In the genomic region with DNA sequence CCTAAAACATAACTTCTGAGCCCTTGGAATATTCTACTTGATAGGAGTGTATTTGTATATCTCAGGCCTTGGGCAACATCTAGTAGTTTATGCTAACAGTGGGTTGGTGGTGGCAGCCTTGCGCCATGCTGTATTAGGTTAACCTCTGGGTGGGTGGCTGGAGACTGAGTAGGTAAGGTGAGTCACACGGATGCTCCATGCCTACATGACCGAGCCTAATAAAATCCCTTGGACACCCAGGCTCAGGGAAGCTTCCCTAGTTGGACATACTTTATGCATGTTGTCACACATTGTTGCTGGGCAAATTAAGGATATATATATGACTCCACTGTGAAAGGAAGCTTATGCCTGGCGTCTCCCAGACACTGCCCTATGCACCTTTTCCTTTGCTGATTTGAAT, we compare ENCODE assay signal across 15 cellular contexts. TPM values are rescaled to one million over a fixed set of nuclear protein-coding genes. Genes with fewer than 3 reads are reported as not detected.
DNase-seq lines count a peak whose midpoint lies in the region; ATAC-seq, FAIRE-seq and TF ChIP-seq lines count a peak whose summit lies in the region.
"Had no signal": no experiment of that assay in that cellular context is flagged by ENCODE, and none has a peak within 500 bp of the region (broad histone marks: within the 10 kb centered on the region; RNA-seq: fewer than 3 reads in every experiment).

No MANE protein-coding gene starts in this region.

- POLR2A ChIA-PET in HepG2 (lab: Yijun Ruan, JAX) = no interaction called here

- no peak overlapping the region for H3K4me2 ChIP-seq in HepG2 (ENCODE audit: low read depth, low read length)

- intact Hi-C loops in HepG2 (cut with micrococcal nuclease; ENCODE audit: unreplicated experiment) = no loop called here
- intact Hi-C loops in right lobe of liver (cut with DNase I) = no loop called here

- no peak for TF ChIP-seq CTCF in HepG2 (CRISPR knock-in tag; IDR thresholded peaks at IDR 0.05)
- TF ChIP-seq CTCF in right lobe of liver (IDR thresholded peaks at IDR 0.05) = no peak
- TF ChIP-seq CTCF in foreskin fibroblast (IDR thresholded peaks at IDR 0.05; ENCODE audit: low read depth, low read length) = no peak

- no peak for TF ChIP-seq RAD21 in HepG2 (CRISPR knock-in tag; IDR thresholded peaks at IDR 0.05)

- no peak overlapping the region for H2AFZ ChIP-seq in HepG2 (ENCODE audit: low read length)

- H3K27ac ChIP-seq in HepG2 (ENCODE audit: extremely low read length, insufficient read depth, low read length) (no peak overlapping the region), right lobe of liver (no peak overlapping the region)
- H3K27ac ChIP-seq: gastrocnemius medialis, pancreas, stomach had no signal

- 19% methylated on average over 4 of the region's 4 CpGs for WGBS in HepG2 (ENCODE audit: low lambda C conversion rate)
- 66% methylated on average over 4 of the region's 4 CpGs for WGBS in right lobe of liver (ENCODE audit: insufficient coverage, low coverage, low lambda C conversion rate, missing lambda C conversion rate)

- H3K27me3 ChIP-seq in HepG2 (ENCODE audit: control insufficient read depth in 1 of 2, insufficient read depth in 2 of 2, low read length in 2 of 2) (no peaks in the 10 kb centered on the region), right lobe of liver (no peaks in the 10 kb centered on the region)
- H3K27me3 ChIP-seq: gastrocnemius medialis, pancreas, stomach had no signal

- H3K9me3 ChIP-seq in HepG2 (ENCODE audit: low read length) (no peaks in the 10 kb centered on the region), right lobe of liver (no peaks in the 10 kb centered on the region)
- H3K9me3 ChIP-seq: gastrocnemius medialis, pancreas, stomach had no signal

- no TSS peak for BruUV-seq in HepG2 (replicated peaks; lab: Mats Ljungman, UMichigan)

- peaks cover 18% of the 10 kb centered on the region for H3K4me1 ChIP-seq in HepG2 (ENCODE audit: insufficient read depth, low read length)
- H3K4me1 ChIP-seq in right lobe of liver = peaks cover 0 to 1% (median 0%) of the 10 kb centered on the region in 4 donors
- H3K4me1 ChIP-seq: gastrocnemius medialis had no signal

- DNase-seq in HepG2 (ENCODE audit: low spot score) (peak; percentile 14), right lobe of liver (no peak), SW 1271 (lab: John Stamatoyannopoulos, UW) (peak; percentile 74 to 82), foreskin fibroblast (peak; percentile 94 to 95), NCI-H82 (lab: John Stamatoyannopoulos, UW) (no peak), SHP77 (lab: John Stamatoyannopoulos, UW) (no peak), ureter (ENCODE audit: low spot score) (no peak)
- DNase-seq: gastrocnemius medialis; NCI-H446; Right ventricle myocardium superior; stimulated activated CD4-positive, alpha-beta T cell treated with anti-CD3 and anti-CD28 coated beads, Interleukin-2, amount 100 ng/mL, for 48 hours; stomach had no signal

- TF ChIP-seq EP300 in HepG2 (IDR thresholded peaks at IDR 0.05; ENCODE audit: low read depth in 2 of 2, low read length in 2 of 2) (no peak), HepG2 (CRISPR knock-in tag; IDR thresholded peaks at IDR 0.05; ENCODE audit: borderline replicate concordance) (no peak)

- ATAC-seq in HepG2 = no peak
- no peak for ATAC-seq in right lobe of liver
- no peak for ATAC-seq in GM21529 (IDR thresholded peaks at IDR 0.05; ENCODE audit: unreplicated experiment)
- ATAC-seq: gastrocnemius medialis, pancreas had no signal

- CTCF ChIA-PET in HepG2 (lab: Yijun Ruan, JAX; ENCODE audit: low intra/inter-chr PET ratio, low total read pairs) = no interaction called here

- H4K20me1 ChIP-seq in HepG2 (ENCODE audit: insufficient read depth, low read length) = peaks cover 6% of the 10 kb centered on the region; the same call in 1 of the 2 replicates

- TF ChIP-seq POLR2A in HepG2 (IDR thresholded peaks at IDR 0.05; ENCODE audit: insufficient read depth in 1 of 2, low read depth in 2 of 2, low read length in 2 of 2) = no peak
- TF ChIP-seq POLR2A in right lobe of liver (IDR thresholded peaks at IDR 0.05) = no peak

- in situ Hi-C loops in HepG2 (cut with HindIII; ENCODE audit: extremely low pct_ligation_motif_present, low pct_unique_long_range_greater_than_20kb) = no loop called here

- H3K4me3 ChIP-seq in HepG2 (replicated peaks in 1 of 3; ENCODE audit: insufficient read depth in 1 of 3, low read depth in 2 of 3, low read length in 3 of 3) (no peak overlapping the region), right lobe of liver (no peak overlapping the region), foreskin fibroblast (ENCODE audit: low read depth in 1 of 2, low read length in 2 of 2) (no peak overlapping the region)
- H3K4me3 ChIP-seq: gastrocnemius medialis, lung, pancreas, stomach had no signal

- no peak for FAIRE-seq in HepG2 (lab: Jason Lieb, UNC)
- FAIRE-seq: pancreas had no signal

- H3K79me2 ChIP-seq in HepG2 (ENCODE audit: insufficient read depth, low read length) = no peaks in the 10 kb centered on the region

- H3K36me3 ChIP-seq in HepG2 (replicated peaks in 1 of 2; ENCODE audit: control insufficient read depth in 1 of 2, insufficient read depth in 2 of 2, low read length in 2 of 2) (no peaks in the 10 kb centered on the region), right lobe of liver (no peaks in the 10 kb centered on the region)
- H3K36me3 ChIP-seq: gastrocnemius medialis, pancreas, stomach had no signal

- H3K9ac ChIP-seq in HepG2 (ENCODE audit: insufficient read depth, low read depth, low read length) = no peak overlapping the region

TF ChIP-seq in HepG2, 621 proteins besides CTCF, POLR2A, EP300 and RAD21 (continues in another document):
- TF ChIP-seq CBX2 (IDR thresholded peaks at IDR 0.05; ENCODE audit: low read depth, low read length) (no peak), CBX2 (CRISPR knock-in tag; IDR thresholded peaks at IDR 0.05; ENCODE audit: low read depth) (no peak)

RNA-seq across cellular contexts. Expression of a gene that starts 6.0 kb away (rescaled TPM):
- total RNA-seq in HepG2 (2016; rRNA removed; fragmentation: Illumina TruSeq; extraction: Trizol) (3.6 and 7.9 TPM in 2 replicates), right lobe of liver (10 to 100 TPM in 4 of 6 experiments, 1 to 10 TPM in 2; 8.9 to 12.7 (median 11.7) TPM), ureter (16.8 TPM)
- 6.4 and 7.1 TPM in 2 replicates for total RNA-seq in HepG2 (2016; cell fraction: cytosol; rRNA removed; fragmentation: Illumina TruSeq; extraction: Trizol; ENCODE audit: low read depth)
- total RNA-seq in HepG2 (2016; cell fraction: insoluble cytoplasmic fraction; rRNA removed; fragmentation: Illumina TruSeq; extraction: Trizol) = 3.1 and 7.2 TPM in 2 replicates
- 4.0 and 4.5 TPM in 2 replicates for total RNA-seq in HepG2 (2016; cell fraction: membrane; rRNA removed; fragmentation: Illumina TruSeq; extraction: Trizol)
- total RNA-seq in HepG2 (2016; cell fraction: nucleus; rRNA removed; fragmentation: Illumina TruSeq; extraction: Trizol) = 10.1 and 13.2 TPM in 2 replicates
- polyA plus RNA-seq in HepG2 (2011; rRNA removed) = 9.8 and 11.5 TPM in 2 replicates
- polyA plus RNA-seq in HepG2 (2011; cell fraction: cytosol; rRNA removed) = 9.4 and 11.5 TPM in 2 replicates
- 20.8 and 23.8 TPM in 2 replicates for polyA plus RNA-seq in HepG2 (2011; cell fraction: nucleus; rRNA removed)
- 7.9 and 10.4 TPM in 2 replicates for polyA plus RNA-seq in HepG2 (2012)
- polyA plus RNA-seq in HepG2 (2016; cell fraction: cytosol; fragmentation: Illumina TruSeq; extraction: Trizol; ENCODE audit: low read depth) = 1.2 and 1.8 TPM in 2 replicates
- 3.4 and 4.3 TPM in 2 replicates for polyA plus RNA-seq in HepG2 (2016; cell fraction: insoluble cytoplasmic fraction; fragmentation: Illumina TruSeq; extraction: Trizol; ENCODE audit: low read depth)
- polyA plus RNA-seq in HepG2 (2016; cell fraction: membrane; fragmentation: Illumina TruSeq; extraction: Trizol; ENCODE audit: low read depth) = 2.0 and 2.2 TPM in 2 replicates
- polyA plus RNA-seq in HepG2 (2016; cell fraction: nucleus; fragmentation: Illumina TruSeq; extraction: Trizol; ENCODE audit: insufficient read depth, low read depth) = 21.3 and 23.7 TPM in 2 replicates
- polyA minus RNA-seq in HepG2 (2011; rRNA and poly(A)+ RNA removed; ENCODE audit: low replicate concordance) = 40.2 and 95.0 TPM in 2 replicates
- polyA minus RNA-seq in HepG2 (2011; cell fraction: cytosol; rRNA and poly(A)+ RNA removed) = 9.5 and 9.9 TPM in 2 replicates
- polyA minus RNA-seq in HepG2 (2011; cell fraction: nucleus; rRNA and poly(A)+ RNA removed) = 24.1 and 29.1 TPM in 2 replicates

RNA-seq across cellular contexts. Expression of a gene that starts 30.2 kb away (rescaled TPM):
- total RNA-seq in HepG2 (2016; rRNA removed; fragmentation: Illumina TruSeq; extraction: Trizol) (118 and 194 TPM in 2 replicates), right lobe of liver (100 to 1,000 TPM; 134 to 207 (median 144) TPM), ureter (143 TPM)
- 89.6 and 109 TPM in 2 replicates for total RNA-seq in HepG2 (2016; cell fraction: cytosol; rRNA removed; fragmentation: Illumina TruSeq; extraction: Trizol; ENCODE audit: low read depth)
- total RNA-seq in HepG2 (2016; cell fraction: insoluble cytoplasmic fraction; rRNA removed; fragmentation: Illumina TruSeq; extraction: Trizol) = 120 and 181 TPM in 2 replicates
- total RNA-seq in HepG2 (2016; cell fraction: membrane; rRNA removed; fragmentation: Illumina TruSeq; extraction: Trizol) = 185 and 203 TPM in 2 replicates
- 159 and 179 TPM in 2 replicates for total RNA-seq in HepG2 (2016; cell fraction: nucleus; rRNA removed; fragmentation: Illumina TruSeq; extraction: Trizol)
- polyA plus RNA-seq in HepG2 (2011; rRNA removed) = 167 and 220 TPM in 2 replicates
- 151 and 187 TPM in 2 replicates for polyA plus RNA-seq in HepG2 (2011; cell fraction: cytosol; rRNA removed)
- polyA plus RNA-seq in HepG2 (2011; cell fraction: nucleus; rRNA removed) = 68.9 and 73.8 TPM in 2 replicates
- polyA plus RNA-seq in HepG2 (2012) = 149 and 242 TPM in 2 replicates
- polyA plus RNA-seq in HepG2 (2016; cell fraction: cytosol; fragmentation: Illumina TruSeq; extraction: Trizol; ENCODE audit: low read depth) = 230 and 315 TPM in 2 replicates
- 186 and 202 TPM in 2 replicates for polyA plus RNA-seq in HepG2 (2016; cell fraction: insoluble cytoplasmic fraction; fragmentation: Illumina TruSeq; extraction: Trizol; ENCODE audit: low read depth)
- 266 and 311 TPM in 2 replicates for polyA plus RNA-seq in HepG2 (2016; cell fraction: membrane; fragmentation: Illumina TruSeq; extraction: Trizol; ENCODE audit: low read depth)
- polyA plus RNA-seq in HepG2 (2016; cell fraction: nucleus; fragmentation: Illumina TruSeq; extraction: Trizol; ENCODE audit: insufficient read depth, low read depth) = 443 and 455 TPM in 2 replicates
- polyA minus RNA-seq in HepG2 (2011; rRNA and poly(A)+ RNA removed; ENCODE audit: low replicate concordance) = 133 and 182 TPM in 2 replicates
- 108 and 113 TPM in 2 replicates for polyA minus RNA-seq in HepG2 (2011; cell fraction: cytosol; rRNA and poly(A)+ RNA removed)
- 69.6 and 80.1 TPM in 2 replicates for polyA minus RNA-seq in HepG2 (2011; cell fraction: nucleus; rRNA and poly(A)+ RNA removed)

Comparison
In these comparisons a context has a peak if more than half of its experiments do, and no peak if none do; other contexts are left out.
1. DNase-seq: peak in HepG2 (single experiment), SW 1271 (2 of 2) and foreskin fibroblast (2 of 2); none in right lobe of liver (0 of 3), NCI-H82 (single experiment), SHP77 (0 of 2) and ureter (single experiment).